ENCODE assay signal across 8 cellular contexts in genomic region chr11:9802291-9802861, GRCh38.
DNase-seq lines count a peak whose midpoint lies in the region; ATAC-seq and TF ChIP-seq lines count a peak whose summit lies in the region.

No MANE protein-coding gene starts in this region.

- no peak overlapping the region; the same call in 1 of the 2 replicates for H2AFZ ChIP-seq in OCI-LY7 (ENCODE audit: low read length)

- no peak overlapping the region for H3K4me3 ChIP-seq in OCI-LY7 (ENCODE audit: low read depth, low read length, poor library complexity, severe bottlenecking)

- intact Hi-C loops in OCI-LY7 (cut with micrococcal nuclease; ENCODE audit: unreplicated experiment): no loop called here

- H3K27ac ChIP-seq in OCI-LY7 (ENCODE audit: low read depth, low read length, poor library complexity, severe bottlenecking): no peak overlapping the region
- peak overlapping the region; percentile 97 for H3K27ac ChIP-seq in epithelial cell of prostate

- BruUV-seq in OCI-LY7 (replicated peaks; lab: Mats Ljungman, UMichigan): no TSS peak

- peaks cover 16% of the 10 kb centered on the region for H3K4me1 ChIP-seq in OCI-LY7 (ENCODE audit: insufficient read depth, low read length, poor library complexity, severe bottlenecking)

- CTCF ChIA-PET in OCI-LY7 (lab: Charles Lee; ENCODE audit: unreplicated experiment): interaction anchor here (1.0 kb wide), 1 partner anchor 27 kb away, joined by 3 read pairs; no protein-coding TSS in a partner anchor

- H3K36me3 ChIP-seq in OCI-LY7 (ENCODE audit: insufficient read depth, low read length): peaks cover 6% of the 10 kb centered on the region

- no peak overlapping the region for H3K4me2 ChIP-seq in OCI-LY7 (ENCODE audit: low read length)

- DNase-seq in DMS114 treated with DMSO at 0.1 percent for 48 hours (lab: John Stamatoyannopoulos, UW; ENCODE audit: unreplicated experiment) (peak; percentile 66), OCI-LY7 (ENCODE audit: low spot score) (peak; percentile 40), epithelial cell of prostate (ENCODE audit: low read depth, low spot score) (peak; percentile 66), omental fat pad (ENCODE audit: low spot score) (no peak), occipital lobe (lab: John Stamatoyannopoulos, UW) (no peak), SIG-M5 (lab: John Stamatoyannopoulos, UW) (no peak)

- ATAC-seq in omental fat pad (ENCODE audit: low FRiP score): peak; percentile 48
- no peak for ATAC-seq in GM21526 (IDR thresholded peaks at IDR 0.05; ENCODE audit: low FRiP score, unreplicated experiment)
- no peak for ATAC-seq in HG03457 (IDR thresholded peaks at IDR 0.05; ENCODE audit: unreplicated experiment)

- POLR2A ChIA-PET in OCI-LY7 (lab: Charles Lee): interaction anchor here (0.9 to 1.8 kb wide), 8 partner anchors 10 to 120 kb away, joined by 3 to 12 read pairs (median 4); no protein-coding TSS in a partner anchor

- H3K79me2 ChIP-seq in OCI-LY7 (ENCODE audit: insufficient read depth, low read depth, low read length): no peaks in the 10 kb centered on the region

- no peaks in the 10 kb centered on the region for H4K20me1 ChIP-seq in OCI-LY7 (ENCODE audit: insufficient read depth, low read length)

- TF ChIP-seq CTCF in OCI-LY7 (conservative IDR thresholded peaks at IDR 0.05; ENCODE audit: low read length): no peak
- no peak for TF ChIP-seq CTCF in omental fat pad (IDR thresholded peaks at IDR 0.05)

- H3K9me2 ChIP-seq in OCI-LY7 (ENCODE audit: insufficient read depth, low read length): no peaks in the 10 kb centered on the region

- H3K9me3 ChIP-seq in OCI-LY7 (ENCODE audit: low read length): no peaks in the 10 kb centered on the region

Comparison
In these comparisons a context has a peak if more than half of its experiments do, and no peak if none do; other contexts are left out.
1. DNase-seq: peak in DMS114 treated with DMSO at 0.1 percent for 48 hours (single experiment), OCI-LY7 (single experiment) and epithelial cell of prostate (single experiment); none in omental fat pad (single experiment), occipital lobe (single experiment) and SIG-M5 (single experiment).